11 cellular contexts compared by ENCODE assay signal in genomic region chr2:113117594-113118262, GRCh38. TPM values are rescaled to one million over a fixed set of nuclear protein-coding genes. Genes with fewer than 3 reads are reported as not detected.
DNase-seq lines count a peak whose midpoint lies in the region; ATAC-seq and TF ChIP-seq lines count a peak whose summit lies in the region.
"Had no signal": no experiment of that assay in that cellular context is flagged by ENCODE, and none has a peak within 500 bp of the region (broad histone marks: within the 10 kb centered on the region; RNA-seq: fewer than 3 reads in every experiment).

No MANE protein-coding gene starts in this region.

- no peaks in the 10 kb centered on the region for H3K9me3 ChIP-seq in mammary epithelial cell (replicated peaks; ENCODE audit: insufficient read depth, low read length)

- dilution Hi-C loops in mammary epithelial cell (cut with HindIII; ENCODE audit: low sequenced_read_pairs): no loop called here

- WGBS in mammary epithelial cell (ENCODE audit: low coverage, missing lambda C conversion rate): 30% methylated on average over 9 of the region's 9 CpGs

- H2AFZ ChIP-seq in ACC112 (ENCODE audit: low read length, unreplicated experiment) (no peak overlapping the region), mammary epithelial cell (ENCODE audit: low read depth, low read length) (peak overlapping the region; percentile 59)

- H3K27me3 ChIP-seq in ACC112 (ENCODE audit: insufficient read depth, low read length) (peaks cover 27% of the 10 kb centered on the region; the same call in 1 of the 2 replicates), mammary epithelial cell (ENCODE audit: insufficient read depth, low read length) (no peaks in the 10 kb centered on the region)

- in situ Hi-C loops in mammary epithelial cell (cut with MboI; ENCODE audit: low sequenced_read_pairs in 2 of 2) (no loop called here), GM13977 (cut with MboI; ENCODE audit: low pct_unique_long_range_greater_than_20kb, low sequenced_read_pairs, unreplicated experiment) (no loop called here)

- no peak overlapping the region for H3K4me3 ChIP-seq in ACC112 (ENCODE audit: low read depth, low read length)
- H3K4me3 ChIP-seq in mammary epithelial cell (replicated peaks in 1 of 3; ENCODE audit: insufficient read depth in 1 of 3, low read depth in 2 of 3, low read length in 3 of 3): peak overlapping the region; percentile 31 to 56 (median 34)

- peak overlapping the region; percentile 73; the same call in 1 of the 2 replicates for H3K27ac ChIP-seq in ACC112 (ENCODE audit: low read depth, low read length)
- H3K27ac ChIP-seq in mammary epithelial cell (ENCODE audit: insufficient read depth, low read depth, low read length): peak overlapping the region; percentile 93

- H3K9ac ChIP-seq in mammary epithelial cell (ENCODE audit: insufficient read depth, low read length): peak overlapping the region; percentile 70

- BruUV-seq in mammary epithelial cell (replicated peaks; lab: Mats Ljungman, UMichigan): no TSS peak

- TF ChIP-seq CTCF in mammary epithelial cell (conservative IDR thresholded peaks at IDR 0.05 in 1 of 2, IDR thresholded peaks at IDR 0.05 in 1 of 2; ENCODE audit: extremely low read depth in 1 of 2, insufficient read depth in 1 of 2, low read depth in 1 of 2, low read length in 2 of 2) (no peak), GM13977 (IDR thresholded peaks at IDR 0.05; ENCODE audit: extremely low read depth, insufficient read depth, missing control alignments) (no peak)

- H3K4me1 ChIP-seq in ACC112 (ENCODE audit: control insufficient read depth, insufficient read depth, low read length, unreplicated experiment) (peaks cover 24% of the 10 kb centered on the region), mammary epithelial cell (ENCODE audit: insufficient read depth, low read length) (peaks cover 28% of the 10 kb centered on the region)

- CTCF ChIA-PET in mammary epithelial cell (lab: Charles Lee; ENCODE audit: low non-redundant PET): interaction anchor here (1.0 kb wide), 1 partner anchor 21 kb away, joined by 4 read pairs; no protein-coding TSS in a partner anchor

- H3K79me2 ChIP-seq in ACC112 (ENCODE audit: control insufficient read depth, insufficient read depth, low read length, unreplicated experiment) (no peaks in the 10 kb centered on the region), mammary epithelial cell (ENCODE audit: insufficient read depth, low read length) (no peaks in the 10 kb centered on the region)

- peak overlapping the region; percentile 82 for H3K4me2 ChIP-seq in mammary epithelial cell (ENCODE audit: insufficient read depth, low read depth, low read length)

- DNase-seq in HUDEP-2 (lab: John Stamatoyannopoulos, UW; ENCODE audit: unreplicated experiment in 76 of 76) (peak in 75 of 76 experiments; percentile 49 to 98 (median 93)), mammary epithelial cell (peak; percentile 100), mucosa of gallbladder (ENCODE audit: low spot score) (peak; percentile 89), GM13977 (ENCODE audit: low spot score) (no peak), NCI-H526 treated with DMSO at 0.1 percent for 48 hours (lab: John Stamatoyannopoulos, UW) (no peak)
- DNase-seq: GDM1 had no signal

- no peak for ATAC-seq in HG02571 (IDR thresholded peaks at IDR 0.05; ENCODE audit: unreplicated experiment)
- ATAC-seq in HG02885 (IDR thresholded peaks at IDR 0.05; ENCODE audit: poor library complexity, unreplicated experiment): no peak
- ATAC-seq: stimulated activated memory B cell treated with anti-CD40 and anti-IgM and Interleukin-4, amounts not matched to agents 10 μg/mL and 1 μg/mL and 100 μg/mL, for 72 hours had no signal

- no peaks in the 10 kb centered on the region for H4K20me1 ChIP-seq in mammary epithelial cell (ENCODE audit: insufficient read depth, low read length)

- H3K36me3 ChIP-seq in ACC112 (ENCODE audit: insufficient read depth, low read length) (no peaks in the 10 kb centered on the region), mammary epithelial cell (ENCODE audit: insufficient read depth, low read length) (no peaks in the 10 kb centered on the region)

- intact Hi-C loops in mammary epithelial cell (cut with micrococcal nuclease): no loop called here

RNA-seq across cellular contexts. Expression of gene IL1RN, which starts 9.7 kb away (rescaled TPM):
- total RNA-seq in mammary epithelial cell (10 to 100 TPM in 1 of 2 donors, 1 to 10 TPM in 1; 1.0 to 18.0 TPM), mucosa of gallbladder (32.4 TPM)
- 38.0 TPM for polyA plus RNA-seq in mammary epithelial cell
- polyA minus RNA-seq in mammary epithelial cell: 21.7 TPM
- total RNA-seq: H1 had no signal
- polyA plus RNA-seq: H1 had no signal

RNA-seq across cellular contexts. Expression of gene IL1F10, which starts 50.0 kb away (rescaled TPM):
- total RNA-seq in mammary epithelial cell (not detected), mucosa of gallbladder (not detected)
- 0.09 TPM for polyA plus RNA-seq in mammary epithelial cell
- polyA minus RNA-seq in mammary epithelial cell: not detected
- total RNA-seq: H1 had no signal
- polyA plus RNA-seq: H1 had no signal

RNA-seq across cellular contexts. Expression of gene PSD4, which starts 56.0 kb away (rescaled TPM):
- total RNA-seq in mammary epithelial cell (10 to 100 TPM; 23.8 to 28.6 TPM), mucosa of gallbladder (70.3 TPM)
- polyA plus RNA-seq in mammary epithelial cell: 12.8 TPM
- 33.5 TPM for polyA minus RNA-seq in mammary epithelial cell

RNA-seq across cellular contexts. Expression of gene IL36RN, which starts 58.7 kb away (rescaled TPM):
- total RNA-seq in mammary epithelial cell: 1 to 10 TPM in 1 of 2 donors, under 1 TPM in 1; 0.67 to 1.3 TPM
- 0.46 TPM for polyA plus RNA-seq in mammary epithelial cell
- not detected for polyA minus RNA-seq in mammary epithelial cell
- not detected for total RNA-seq in mucosa of gallbladder
- total RNA-seq: H1 had no signal
- polyA plus RNA-seq: H1 had no signal

Comparison
In these comparisons a context has a peak if more than half of its experiments do, and no peak if none do; other contexts are left out.
1. DNase-seq: peak in HUDEP-2 (75 of 76), mammary epithelial cell (single experiment) and mucosa of gallbladder (single experiment); none in GM13977 (single experiment) and NCI-H526 treated with DMSO at 0.1 percent for 48 hours (single experiment).